Comparison of ENCODE assay signal across 1 cellular context in genomic region chr16:78895661-78896060, GRCh38.
TF ChIP-seq lines count a peak whose summit lies in the region.

No MANE protein-coding gene starts in this region.

TF ChIP-seq in GM23338, 12 proteins besides CTCF, POLR2A, EP300 and RAD21 (continued from another document):
- TF ChIP-seq, protein P1, sequence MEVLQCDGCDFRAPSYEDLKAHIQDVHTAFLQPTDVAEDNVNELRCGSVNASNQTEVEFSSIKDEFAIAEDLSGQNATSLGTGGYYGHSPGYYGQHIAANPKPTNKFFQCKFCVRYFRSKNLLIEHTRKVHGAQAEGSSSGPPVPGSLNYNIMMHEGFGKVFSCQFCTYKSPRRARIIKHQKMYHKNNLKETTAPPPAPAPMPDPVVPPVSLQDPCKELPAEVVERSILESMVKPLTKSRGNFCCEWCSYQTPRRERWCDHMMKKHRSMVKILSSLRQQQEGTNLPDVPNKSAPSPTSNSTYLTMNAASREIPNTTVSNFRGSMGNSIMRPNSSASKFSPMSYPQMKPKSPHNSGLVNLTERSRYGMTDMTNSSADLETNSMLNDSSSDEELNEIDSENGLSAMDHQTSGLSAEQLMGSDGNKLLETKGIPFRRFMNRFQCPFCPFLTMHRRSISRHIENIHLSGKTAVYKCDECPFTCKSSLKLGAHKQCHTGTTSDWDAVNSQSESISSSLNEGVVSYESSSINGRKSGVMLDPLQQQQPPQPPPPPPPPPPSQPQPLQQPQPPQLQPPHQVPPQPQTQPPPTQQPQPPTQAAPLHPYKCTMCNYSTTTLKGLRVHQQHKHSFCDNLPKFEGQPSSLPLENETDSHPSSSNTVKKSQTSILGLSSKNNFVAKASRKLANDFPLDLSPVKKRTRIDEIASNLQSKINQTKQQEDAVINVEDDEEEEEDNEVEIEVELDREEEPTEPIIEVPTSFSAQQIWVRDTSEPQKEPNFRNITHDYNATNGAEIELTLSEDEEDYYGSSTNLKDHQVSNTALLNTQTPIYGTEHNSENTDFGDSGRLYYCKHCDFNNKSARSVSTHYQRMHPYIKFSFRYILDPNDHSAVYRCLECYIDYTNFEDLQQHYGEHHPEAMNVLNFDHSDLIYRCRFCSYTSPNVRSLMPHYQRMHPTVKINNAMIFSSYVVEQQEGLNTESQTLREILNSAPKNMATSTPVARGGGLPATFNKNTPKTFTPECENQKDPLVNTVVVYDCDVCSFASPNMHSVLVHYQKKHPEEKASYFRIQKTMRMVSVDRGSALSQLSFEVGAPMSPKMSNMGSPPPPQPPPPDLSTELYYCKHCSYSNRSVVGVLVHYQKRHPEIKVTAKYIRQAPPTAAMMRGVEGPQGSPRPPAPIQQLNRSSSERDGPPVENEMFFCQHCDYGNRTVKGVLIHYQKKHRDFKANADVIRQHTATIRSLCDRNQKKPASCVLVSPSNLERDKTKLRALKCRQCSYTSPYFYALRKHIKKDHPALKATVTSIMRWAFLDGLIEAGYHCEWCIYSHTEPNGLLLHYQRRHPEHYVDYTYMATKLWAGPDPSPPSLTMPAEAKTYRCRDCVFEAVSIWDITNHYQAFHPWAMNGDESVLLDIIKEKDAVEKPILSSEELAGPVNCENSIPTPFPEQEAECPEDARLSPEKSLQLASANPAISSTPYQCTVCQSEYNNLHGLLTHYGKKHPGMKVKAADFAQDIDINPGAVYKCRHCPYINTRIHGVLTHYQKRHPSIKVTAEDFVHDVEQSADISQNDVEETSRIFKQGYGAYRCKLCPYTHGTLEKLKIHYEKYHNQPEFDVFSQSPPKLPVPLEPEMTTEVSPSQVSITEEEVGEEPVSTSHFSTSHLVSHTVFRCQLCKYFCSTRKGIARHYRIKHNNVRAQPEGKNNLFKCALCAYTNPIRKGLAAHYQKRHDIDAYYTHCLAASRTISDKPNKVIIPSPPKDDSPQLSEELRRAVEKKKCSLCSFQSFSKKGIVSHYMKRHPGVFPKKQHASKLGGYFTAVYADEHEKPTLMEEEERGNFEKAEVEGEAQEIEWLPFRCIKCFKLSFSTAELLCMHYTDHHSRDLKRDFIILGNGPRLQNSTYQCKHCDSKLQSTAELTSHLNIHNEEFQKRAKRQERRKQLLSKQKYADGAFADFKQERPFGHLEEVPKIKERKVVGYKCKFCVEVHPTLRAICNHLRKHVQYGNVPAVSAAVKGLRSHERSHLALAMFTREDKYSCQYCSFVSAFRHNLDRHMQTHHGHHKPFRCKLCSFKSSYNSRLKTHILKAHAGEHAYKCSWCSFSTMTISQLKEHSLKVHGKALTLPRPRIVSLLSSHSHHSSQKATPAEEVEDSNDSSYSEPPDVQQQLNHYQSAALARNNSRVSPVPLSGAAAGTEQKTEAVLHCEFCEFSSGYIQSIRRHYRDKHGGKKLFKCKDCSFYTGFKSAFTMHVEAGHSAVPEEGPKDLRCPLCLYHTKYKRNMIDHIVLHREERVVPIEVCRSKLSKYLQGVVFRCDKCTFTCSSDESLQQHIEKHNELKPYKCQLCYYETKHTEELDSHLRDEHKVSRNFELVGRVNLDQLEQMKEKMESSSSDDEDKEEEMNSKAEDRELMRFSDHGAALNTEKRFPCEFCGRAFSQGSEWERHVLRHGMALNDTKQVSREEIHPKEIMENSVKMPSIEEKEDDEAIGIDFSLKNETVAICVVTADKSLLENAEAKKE (CRISPR knock-in tag; IDR thresholded peaks at IDR 0.05): no peak
- no peak for TF ChIP-seq POLR2AphosphoS5 (IDR thresholded peaks at IDR 0.05; ENCODE audit: low read depth)
- TF ChIP-seq, protein P2, sequence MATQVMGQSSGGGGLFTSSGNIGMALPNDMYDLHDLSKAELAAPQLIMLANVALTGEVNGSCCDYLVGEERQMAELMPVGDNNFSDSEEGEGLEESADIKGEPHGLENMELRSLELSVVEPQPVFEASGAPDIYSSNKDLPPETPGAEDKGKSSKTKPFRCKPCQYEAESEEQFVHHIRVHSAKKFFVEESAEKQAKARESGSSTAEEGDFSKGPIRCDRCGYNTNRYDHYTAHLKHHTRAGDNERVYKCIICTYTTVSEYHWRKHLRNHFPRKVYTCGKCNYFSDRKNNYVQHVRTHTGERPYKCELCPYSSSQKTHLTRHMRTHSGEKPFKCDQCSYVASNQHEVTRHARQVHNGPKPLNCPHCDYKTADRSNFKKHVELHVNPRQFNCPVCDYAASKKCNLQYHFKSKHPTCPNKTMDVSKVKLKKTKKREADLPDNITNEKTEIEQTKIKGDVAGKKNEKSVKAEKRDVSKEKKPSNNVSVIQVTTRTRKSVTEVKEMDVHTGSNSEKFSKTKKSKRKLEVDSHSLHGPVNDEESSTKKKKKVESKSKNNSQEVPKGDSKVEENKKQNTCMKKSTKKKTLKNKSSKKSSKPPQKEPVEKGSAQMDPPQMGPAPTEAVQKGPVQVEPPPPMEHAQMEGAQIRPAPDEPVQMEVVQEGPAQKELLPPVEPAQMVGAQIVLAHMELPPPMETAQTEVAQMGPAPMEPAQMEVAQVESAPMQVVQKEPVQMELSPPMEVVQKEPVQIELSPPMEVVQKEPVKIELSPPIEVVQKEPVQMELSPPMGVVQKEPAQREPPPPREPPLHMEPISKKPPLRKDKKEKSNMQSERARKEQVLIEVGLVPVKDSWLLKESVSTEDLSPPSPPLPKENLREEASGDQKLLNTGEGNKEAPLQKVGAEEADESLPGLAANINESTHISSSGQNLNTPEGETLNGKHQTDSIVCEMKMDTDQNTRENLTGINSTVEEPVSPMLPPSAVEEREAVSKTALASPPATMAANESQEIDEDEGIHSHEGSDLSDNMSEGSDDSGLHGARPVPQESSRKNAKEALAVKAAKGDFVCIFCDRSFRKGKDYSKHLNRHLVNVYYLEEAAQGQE (IDR thresholded peaks at IDR 0.05; ENCODE audit: unreplicated experiment): no peak
- TF ChIP-seq, protein P3, sequence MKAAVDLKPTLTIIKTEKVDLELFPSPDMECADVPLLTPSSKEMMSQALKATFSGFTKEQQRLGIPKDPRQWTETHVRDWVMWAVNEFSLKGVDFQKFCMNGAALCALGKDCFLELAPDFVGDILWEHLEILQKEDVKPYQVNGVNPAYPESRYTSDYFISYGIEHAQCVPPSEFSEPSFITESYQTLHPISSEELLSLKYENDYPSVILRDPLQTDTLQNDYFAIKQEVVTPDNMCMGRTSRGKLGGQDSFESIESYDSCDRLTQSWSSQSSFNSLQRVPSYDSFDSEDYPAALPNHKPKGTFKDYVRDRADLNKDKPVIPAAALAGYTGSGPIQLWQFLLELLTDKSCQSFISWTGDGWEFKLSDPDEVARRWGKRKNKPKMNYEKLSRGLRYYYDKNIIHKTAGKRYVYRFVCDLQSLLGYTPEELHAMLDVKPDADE (IDR thresholded peaks at IDR 0.05): no peak
- no peak for TF ChIP-seq EZH2phosphoT487 (IDR thresholded peaks at IDR 0.05; ENCODE audit: unreplicated experiment)
- no peak for TF ChIP-seq JUNB (IDR thresholded peaks at IDR 0.05; ENCODE audit: unreplicated experiment)
